Comparison of ENCODE assay signal across 8 cellular contexts in the genomic region with DNA sequence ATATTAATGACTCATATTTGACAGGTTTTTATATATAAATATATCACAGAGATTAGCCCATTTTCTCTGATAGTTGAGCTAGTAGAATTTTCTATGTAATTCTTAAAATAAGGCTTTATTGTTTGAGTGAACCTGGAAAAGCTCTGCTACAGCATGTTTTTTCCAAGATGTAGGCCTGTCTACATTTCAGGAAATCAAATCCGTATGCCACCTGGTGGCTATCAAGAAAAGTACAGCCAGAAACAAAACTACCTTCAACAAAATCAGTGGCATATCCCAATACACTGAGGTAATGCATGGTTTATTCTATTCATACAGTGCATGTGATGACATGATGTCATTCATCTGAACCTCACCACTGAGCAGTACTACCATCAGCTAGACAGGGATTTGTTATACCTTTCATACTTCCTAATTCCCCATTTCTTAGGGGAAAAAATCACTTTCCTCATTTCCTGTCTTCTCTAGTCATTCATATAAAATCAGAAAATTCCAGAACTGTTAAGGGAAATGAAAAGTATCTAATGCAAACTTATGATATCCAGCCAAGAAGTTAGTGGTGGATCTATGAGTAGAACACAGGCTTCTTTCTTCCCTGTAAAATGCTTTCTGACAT.
DNase-seq lines count a peak whose midpoint lies in the region; ATAC-seq and TF ChIP-seq lines count a peak whose summit lies in the region.

No MANE protein-coding gene starts in this region.

- TF ChIP-seq EP300 in neural cell (conservative IDR thresholded peaks at IDR 0.05; ENCODE audit: poor library complexity, severe bottlenecking): no peak

- ATAC-seq in GM18870 (IDR thresholded peaks at IDR 0.05; ENCODE audit: unreplicated experiment): peak; percentile 75
- peak; percentile 80 for ATAC-seq in HG03565 (IDR thresholded peaks at IDR 0.05; ENCODE audit: unreplicated experiment)
- peak; percentile 54 for ATAC-seq in esophagus mucosa

- CTCF ChIA-PET in BJ (lab: Yijun Ruan, JAX): interaction anchor here (0.8 to 15.1 kb wide), 11 partner anchors 8 to 1287 kb away, joined by 3 to 226 read pairs (median 7); no protein-coding TSS in a partner anchor

- POLR2A ChIA-PET in BJ (lab: Charles Lee): no interaction called here

- H3K9me3 ChIP-seq in neural cell (ENCODE audit: low read length): no peaks in the 10 kb centered on the region

- no peaks in the 10 kb centered on the region for H4K20me1 ChIP-seq in neural cell (ENCODE audit: insufficient read depth)

- DNase-seq in BJ (ENCODE audit: low read depth) (no peak), OCI-M1 (lab: John Stamatoyannopoulos, UW) (peak; percentile 68), GM19238 (ENCODE audit: insufficient read length, low spot score) (no peak)
- DNase-seq in stimulated activated CD8-positive, alpha-beta memory T cell treated with anti-CD3 and anti-CD28 coated beads, Interleukin-4, amount 100 ng/mL, for 48 hours: no peak

- H3K79me2 ChIP-seq in neural cell (replicated peaks; ENCODE audit: insufficient read depth, low read length): no peaks in the 10 kb centered on the region

- H3F3A ChIP-seq in neural cell (ENCODE audit: insufficient read depth, low read length, poor library complexity, severe bottlenecking): no peaks in the 10 kb centered on the region

- H3K4me2 ChIP-seq in neural cell (ENCODE audit: low read length): no peak overlapping the region

- no peak overlapping the region for H3K27ac ChIP-seq in neural cell (ENCODE audit: low read length)

- no peaks in the 10 kb centered on the region for H3K36me3 ChIP-seq in BJ (ENCODE audit: control insufficient read depth, insufficient read depth, low read length)
- no peaks in the 10 kb centered on the region for H3K36me3 ChIP-seq in neural cell (ENCODE audit: insufficient read depth, low read length)

- no peaks in the 10 kb centered on the region for H3K27me3 ChIP-seq in BJ (ENCODE audit: control insufficient read depth, insufficient read depth, low read length)
- no peaks in the 10 kb centered on the region for H3K27me3 ChIP-seq in neural cell (ENCODE audit: insufficient read depth, low read depth, low read length)

- H3K9me2 ChIP-seq in neural cell (ENCODE audit: insufficient read depth, low read length): no peaks in the 10 kb centered on the region

- H3K4me3 ChIP-seq in BJ (ENCODE audit: low read depth, low read length) (no peak overlapping the region), neural cell (ENCODE audit: low read length) (no peak overlapping the region)

- H2AFZ ChIP-seq in neural cell (ENCODE audit: low read depth, low read length): peak overlapping the region; percentile 5

- TF ChIP-seq RAD21 in neural cell (conservative IDR thresholded peaks at IDR 0.05): peak; percentile 83

- TF ChIP-seq CTCF in BJ (IDR thresholded peaks at IDR 0.05; ENCODE audit: insufficient read depth, low read depth, low read length): peak; percentile 77
- peak; percentile 85 for TF ChIP-seq CTCF in neural cell (IDR thresholded peaks at IDR 0.05; ENCODE audit: poor library complexity, severe bottlenecking)

- no peak overlapping the region for H3K9ac ChIP-seq in neural cell (ENCODE audit: low read length)

TF ChIP-seq in neural cell, 6 proteins besides CTCF, POLR2A, EP300 and RAD21:
- no peak for TF ChIP-seq POLR2AphosphoS5 (IDR thresholded peaks at IDR 0.05)
- TF ChIP-seq TAF1 (IDR thresholded peaks at IDR 0.05; ENCODE audit: low read depth): no peak
- TF ChIP-seq, protein P1, sequence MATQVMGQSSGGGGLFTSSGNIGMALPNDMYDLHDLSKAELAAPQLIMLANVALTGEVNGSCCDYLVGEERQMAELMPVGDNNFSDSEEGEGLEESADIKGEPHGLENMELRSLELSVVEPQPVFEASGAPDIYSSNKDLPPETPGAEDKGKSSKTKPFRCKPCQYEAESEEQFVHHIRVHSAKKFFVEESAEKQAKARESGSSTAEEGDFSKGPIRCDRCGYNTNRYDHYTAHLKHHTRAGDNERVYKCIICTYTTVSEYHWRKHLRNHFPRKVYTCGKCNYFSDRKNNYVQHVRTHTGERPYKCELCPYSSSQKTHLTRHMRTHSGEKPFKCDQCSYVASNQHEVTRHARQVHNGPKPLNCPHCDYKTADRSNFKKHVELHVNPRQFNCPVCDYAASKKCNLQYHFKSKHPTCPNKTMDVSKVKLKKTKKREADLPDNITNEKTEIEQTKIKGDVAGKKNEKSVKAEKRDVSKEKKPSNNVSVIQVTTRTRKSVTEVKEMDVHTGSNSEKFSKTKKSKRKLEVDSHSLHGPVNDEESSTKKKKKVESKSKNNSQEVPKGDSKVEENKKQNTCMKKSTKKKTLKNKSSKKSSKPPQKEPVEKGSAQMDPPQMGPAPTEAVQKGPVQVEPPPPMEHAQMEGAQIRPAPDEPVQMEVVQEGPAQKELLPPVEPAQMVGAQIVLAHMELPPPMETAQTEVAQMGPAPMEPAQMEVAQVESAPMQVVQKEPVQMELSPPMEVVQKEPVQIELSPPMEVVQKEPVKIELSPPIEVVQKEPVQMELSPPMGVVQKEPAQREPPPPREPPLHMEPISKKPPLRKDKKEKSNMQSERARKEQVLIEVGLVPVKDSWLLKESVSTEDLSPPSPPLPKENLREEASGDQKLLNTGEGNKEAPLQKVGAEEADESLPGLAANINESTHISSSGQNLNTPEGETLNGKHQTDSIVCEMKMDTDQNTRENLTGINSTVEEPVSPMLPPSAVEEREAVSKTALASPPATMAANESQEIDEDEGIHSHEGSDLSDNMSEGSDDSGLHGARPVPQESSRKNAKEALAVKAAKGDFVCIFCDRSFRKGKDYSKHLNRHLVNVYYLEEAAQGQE (IDR thresholded peaks at IDR 0.05; ENCODE audit: borderline replicate concordance): peak; percentile 65
- no peak for TF ChIP-seq MXI1 (conservative IDR thresholded peaks at IDR 0.05; ENCODE audit: poor library complexity, severe bottlenecking)
- TF ChIP-seq EZH2 (IDR thresholded peaks at IDR 0.05; ENCODE audit: borderline replicate concordance, insufficient read depth, low read length, poor library complexity, severe bottlenecking): no peak
- TF ChIP-seq SMC3 (conservative IDR thresholded peaks at IDR 0.05; ENCODE audit: poor library complexity): peak; percentile 95
